Comparison of ENCODE assay signal across 1 cellular context in the genomic region with DNA sequence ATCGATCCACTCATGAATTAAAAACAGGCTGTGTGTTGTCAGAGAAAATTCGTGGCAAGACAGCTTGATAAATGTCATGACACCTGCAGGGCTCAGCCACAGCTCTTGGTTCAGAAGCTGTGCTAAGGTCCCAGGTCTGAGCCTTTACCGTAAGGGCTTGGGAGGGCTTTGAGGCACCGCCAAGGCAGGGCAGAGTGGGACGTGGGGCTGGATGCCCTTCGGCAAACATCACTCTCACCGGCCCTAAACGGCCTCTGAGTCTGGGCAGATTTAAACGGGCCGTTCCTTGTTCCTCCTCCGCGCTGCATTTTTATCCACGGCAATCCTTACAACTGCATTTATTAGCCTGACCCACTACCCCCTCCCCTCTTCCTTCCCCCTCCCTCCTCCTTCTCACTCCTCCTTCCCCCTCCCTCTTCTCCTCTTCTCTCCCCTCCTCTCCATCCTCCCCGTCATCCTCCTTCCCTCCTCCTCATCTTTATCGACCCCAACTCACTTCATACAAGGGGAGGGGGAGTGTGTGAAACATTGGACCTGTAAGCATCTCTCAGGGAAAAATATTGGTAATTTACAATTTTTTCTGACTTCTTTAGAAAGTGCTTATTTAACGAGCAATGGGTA.
TF ChIP-seq lines count a peak whose summit lies in the region.

No MANE protein-coding gene starts in this region.

TF ChIP-seq in SK-N-SH, 30 proteins besides CTCF, POLR2A, EP300 and RAD21 (continued from another document):
- TF ChIP-seq, protein P1, sequence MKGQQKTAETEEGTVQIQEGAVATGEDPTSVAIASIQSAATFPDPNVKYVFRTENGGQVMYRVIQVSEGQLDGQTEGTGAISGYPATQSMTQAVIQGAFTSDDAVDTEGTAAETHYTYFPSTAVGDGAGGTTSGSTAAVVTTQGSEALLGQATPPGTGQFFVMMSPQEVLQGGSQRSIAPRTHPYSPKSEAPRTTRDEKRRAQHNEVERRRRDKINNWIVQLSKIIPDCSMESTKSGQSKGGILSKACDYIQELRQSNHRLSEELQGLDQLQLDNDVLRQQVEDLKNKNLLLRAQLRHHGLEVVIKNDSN (IDR thresholded peaks at IDR 0.05; ENCODE audit: borderline replicate concordance, low read depth) = no peak
- TF ChIP-seq TEAD4 (IDR thresholded peaks at IDR 0.05; ENCODE audit: borderline replicate concordance, insufficient read depth) (no peak), FOXM1 (IDR thresholded peaks at IDR 0.05; ENCODE audit: low read depth) (no peak), RCOR1 (IDR thresholded peaks at IDR 0.05; ENCODE audit: low read length) (no peak)
- TF ChIP-seq, protein P2, sequence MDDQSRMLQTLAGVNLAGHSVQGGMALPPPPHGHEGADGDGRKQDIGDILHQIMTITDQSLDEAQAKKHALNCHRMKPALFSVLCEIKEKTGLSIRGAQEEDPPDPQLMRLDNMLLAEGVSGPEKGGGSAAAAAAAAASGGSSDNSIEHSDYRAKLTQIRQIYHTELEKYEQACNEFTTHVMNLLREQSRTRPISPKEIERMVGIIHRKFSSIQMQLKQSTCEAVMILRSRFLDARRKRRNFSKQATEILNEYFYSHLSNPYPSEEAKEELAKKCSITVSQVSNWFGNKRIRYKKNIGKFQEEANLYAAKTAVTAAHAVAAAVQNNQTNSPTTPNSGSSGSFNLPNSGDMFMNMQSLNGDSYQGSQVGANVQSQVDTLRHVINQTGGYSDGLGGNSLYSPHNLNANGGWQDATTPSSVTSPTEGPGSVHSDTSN (IDR thresholded peaks at IDR 0.05) = no peak
